22 cellular contexts compared by ENCODE assay signal in the genomic region with DNA sequence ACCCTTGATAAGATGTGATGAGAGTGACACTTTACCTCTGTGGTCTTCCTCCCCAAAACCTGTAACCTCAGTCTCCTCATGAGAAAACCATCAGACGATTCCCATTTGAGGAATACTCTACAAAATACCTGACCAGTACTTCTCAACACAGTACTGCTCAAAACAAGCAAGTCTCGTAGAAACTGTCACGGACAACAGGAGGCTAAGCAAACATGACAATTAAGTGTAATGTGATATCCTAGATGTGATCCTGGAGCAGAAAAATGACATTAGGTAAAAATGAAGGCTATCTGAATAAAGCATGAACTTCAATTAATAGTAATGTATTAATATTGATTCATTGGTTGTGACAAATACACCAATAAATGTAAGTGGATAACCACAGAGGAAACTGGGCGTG.
"Had no signal": no experiment of that assay in that cellular context is flagged by ENCODE, and none has a peak within 500 bp of the region (broad histone marks: within the 10 kb centered on the region; RNA-seq: fewer than 3 reads in every experiment).

No MANE protein-coding gene starts in this region.

- ATAC-seq: activated CD4-positive, CD25-positive, alpha-beta regulatory T cell treated with anti-CD3 and anti-CD28 coated beads, Interleukin-2, amount 50 U/mL, for 24 hours; activated CD8-positive, alpha-beta T cell treated with anti-CD3 and anti-CD28 coated beads for 36 hours; activated T-cell treated with anti-CD3 and anti-CD28 coated beads, Interleukin-2, amount 50 U/mL, for 72 hours; PC-3; T-cell had no signal

- DNase-seq: activated CD4-positive, alpha-beta T cell treated with anti-CD3 and anti-CD28 coated beads for 4 hours; activated CD8-positive, alpha-beta memory T cell treated with anti-CD3 and anti-CD28 coated beads, Interleukin-2, amount 50 U/mL, for 4 hours; activated CD8-positive, alpha-beta T cell treated with anti-CD3 and anti-CD28 coated beads for 36 hours; activated gamma-delta T cell treated with Interleukin-2 at 50 U/mL for 16 hours; activated naive CD4-positive, alpha-beta T cell treated with anti-CD3 and anti-CD28 coated beads, Interleukin-2, amount 10 ng/mL, durations not matched to agents 7 days and 5 days; activated naive CD8-positive, alpha-beta T cell treated with anti-CD3 and anti-CD28 coated beads for 36 hours; activated T-cell treated with anti-CD3 and anti-CD28 coated beads, Interleukin-2, amount 50 U/mL, for 72 hours; colonic mucosa; IMR-90; Kasumi-1; KBM-7; NCI-H1048; NCI-H1694; NCI-H2029 treated with DMSO at 0.1 percent for 48 hours; NCI-H345; NCI-H524; PC-3; SHP77 treated with DMSO at 0.1 percent for 48 hours; T-cell; T-helper 2 cell; T1000 had no signal
